In genomic region chr6:113710110-113710509, GRCh38 we compare ENCODE assay signal across 14 cellular contexts.
A peak's percentile ranks its signal among the peaks of the same experiment; 100 is the strongest.
DNase-seq lines count a peak whose midpoint lies in the region; ATAC-seq and TF ChIP-seq lines count a peak whose summit lies in the region.
"Had no signal": no experiment of that assay in that cellular context is flagged by ENCODE, and none has a peak within 500 bp of the region (broad histone marks: within the 10 kb centered on the region; RNA-seq: fewer than 3 reads in every experiment).

No MANE protein-coding gene starts in this region.

- H3K27ac Mint-ChIP-seq in Caco-2 (ENCODE audit: unreplicated experiment), result peak overlapping the region; percentile 55
- H3K27ac Mint-ChIP-seq: B cell; CD4-positive, alpha-beta T cell had no signal

- H3K27me3 Mint-ChIP-seq in Caco-2 (ENCODE audit: insufficient read depth, unreplicated experiment), result no peaks in the 10 kb centered on the region
- H3K27me3 Mint-ChIP-seq: B cell; CD4-positive, alpha-beta T cell had no signal

- TF ChIP-seq CTCF in Caco-2 (IDR thresholded peaks at IDR 0.05; ENCODE audit: insufficient read depth in 1 of 2, low read depth in 1 of 2, low read length in 1 of 2, severe bottlenecking in 1 of 2, unreplicated experiment in 1 of 2) (no peak), colonic mucosa (IDR thresholded peaks at IDR 0.05) (no peak), GM10248 (IDR thresholded peaks at IDR 0.05; ENCODE audit: control extremely low read depth, extremely low read depth, low read depth, missing control alignments) (no peak)

- POLR2A ChIA-PET in Caco-2 (lab: Charles Lee) (interaction anchor here (0.6 kb wide), 1 partner anchor 155 kb away, joined by 7 read pairs; no protein-coding TSS in a partner anchor), GM10248 (lab: Yijun Ruan, JAX) (no interaction called here)

- peak overlapping the region; percentile 62 for H3K27ac ChIP-seq in colonic mucosa
- peak overlapping the region; percentile 84 to 85 for H3K27ac ChIP-seq in mucosa of rectum (ENCODE audit: low read depth in 2 of 2, low read length in 2 of 2)
- H3K27ac ChIP-seq: GM23248 had no signal

- peaks cover 6% of the 10 kb centered on the region for H3K4me1 Mint-ChIP-seq in Caco-2 (ENCODE audit: low read depth, unreplicated experiment)
- H3K4me1 Mint-ChIP-seq: B cell had no signal

- H3K36me3 Mint-ChIP-seq in Caco-2 (ENCODE audit: insufficient read depth, unreplicated experiment), result no peaks in the 10 kb centered on the region

- H3K9me3 Mint-ChIP-seq in Caco-2 (ENCODE audit: unreplicated experiment), result no peaks in the 10 kb centered on the region

- BruUV-seq in Caco-2 (replicated peaks; lab: Mats Ljungman, UMichigan), result no TSS peak

- no peak for DNase-seq in Caco-2
- peak; percentile 43 for DNase-seq in NCI-H748 (lab: John Stamatoyannopoulos, UW; ENCODE audit: unreplicated experiment)
- DNase-seq in colonic mucosa, result peak; percentile 80
- DNase-seq in GM10248 (ENCODE audit: extremely low spot score), result no peak
- DNase-seq: C1 segment of cervical spinal cord; CD4-positive, alpha-beta T cell; DMS153; GF-D8; GM23248; H7 had no signal

- H3K27me3 ChIP-seq in Caco-2 (replicated peaks; ENCODE audit: control insufficient read depth, insufficient read depth, low read length) (no peaks in the 10 kb centered on the region), colonic mucosa (no peaks in the 10 kb centered on the region), mucosa of rectum (ENCODE audit: control insufficient read depth in 2 of 2, insufficient read depth in 2 of 2, low read length in 2 of 2) (no peaks in the 10 kb centered on the region)

- H3K9me3 ChIP-seq in Caco-2, result no peaks in the 10 kb centered on the region
- H3K9me3 ChIP-seq in colonic mucosa, result no peaks in the 10 kb centered on the region
- no peaks in the 10 kb centered on the region for H3K9me3 ChIP-seq in mucosa of rectum (ENCODE audit: control insufficient read depth in 2 of 2, low read length in 2 of 2)

- H3K4me3 Mint-ChIP-seq in Caco-2 (ENCODE audit: unreplicated experiment), result no peak overlapping the region
- H3K4me3 Mint-ChIP-seq: B cell; CD4-positive, alpha-beta T cell had no signal

- intact Hi-C loops in Caco-2 (cut with micrococcal nuclease; ENCODE audit: unreplicated experiment), result loop anchor here (1.0 kb wide), 1 partner anchor 9 kb away; no protein-coding TSS in a partner anchor
- intact Hi-C loops in colonic mucosa (cut with DNase I), result loop anchor here (10.0 kb wide), 1 partner anchor 145 kb away; the partner anchor contains the start of gene MARCKS

- H3K4me3 ChIP-seq in Caco-2 (ENCODE audit: low read depth, low read length), result no peak overlapping the region
- no peak overlapping the region for H3K4me3 ChIP-seq in colonic mucosa
- peak overlapping the region; percentile 9 to 27 for H3K4me3 ChIP-seq in mucosa of rectum (ENCODE audit: low read length in 2 of 2)
- H3K4me3 ChIP-seq: GM23248 had no signal

- H3K36me3 ChIP-seq in Caco-2 (ENCODE audit: control insufficient read depth, insufficient read depth, low read length) (no peaks in the 10 kb centered on the region), colonic mucosa (no peaks in the 10 kb centered on the region), mucosa of rectum (ENCODE audit: control insufficient read depth in 2 of 2, insufficient read depth in 2 of 2, low read length in 2 of 2) (no peaks in the 10 kb centered on the region)

- CTCF ChIA-PET in Caco-2 (lab: Charles Lee) (no interaction called here), GM10248 (lab: Yijun Ruan, JAX) (interaction anchor here (2.6 kb wide), 1 partner anchor 17 kb away, joined by 7 read pairs; no protein-coding TSS in a partner anchor)

- ATAC-seq in HG03025 (IDR thresholded peaks at IDR 0.05; ENCODE audit: low FRiP score, unreplicated experiment), result no peak
- ATAC-seq in GM19328 (IDR thresholded peaks at IDR 0.05; ENCODE audit: unreplicated experiment), result no peak

- peak overlapping the region in 1 of 2 donors; percentile 58 for H3K9ac ChIP-seq in colonic mucosa (ENCODE audit: low read depth in 2 of 2, low read length in 2 of 2)
- peak overlapping the region; percentile 29 to 33 for H3K9ac ChIP-seq in mucosa of rectum (ENCODE audit: low read depth in 1 of 2, low read length in 2 of 2)
- H3K9ac ChIP-seq: GM23248 had no signal

- peaks cover 7% of the 10 kb centered on the region for H3K4me1 ChIP-seq in Caco-2
- no peaks in the 10 kb centered on the region for H3K4me1 ChIP-seq in colonic mucosa
- H3K4me1 ChIP-seq in mucosa of rectum (ENCODE audit: control insufficient read depth in 2 of 2, insufficient read depth in 2 of 2, low read length in 2 of 2), result peaks cover 12 to 25% of the 10 kb centered on the region in 2 donors

Comparison
In these comparisons a context has a peak if more than half of its experiments do, and no peak if none do; other contexts are left out.
1. DNase-seq: peak in NCI-H748 (single experiment) and colonic mucosa (single experiment); none in Caco-2 (0 of 2) and GM10248 (single experiment).
2. H3K4me3 ChIP-seq: peak in mucosa of rectum (2 of 2); none in Caco-2 (single experiment) and colonic mucosa (single experiment).